In genomic region chr17:3641014-3641413, GRCh38 we compare ENCODE assay signal across 1 cellular context.
TF ChIP-seq lines count a peak whose summit lies in the region.

No MANE protein-coding gene starts in this region.

TF ChIP-seq in K562, 482 proteins besides CTCF, POLR2A, EP300 and RAD21:
- TF ChIP-seq BDP1 (IDR thresholded peaks at IDR 0.05; ENCODE audit: insufficient read depth, insufficient read length) (no peak), ZBTB11 (CRISPR knock-in tag; IDR thresholded peaks at IDR 0.05) (no peak), ZFX (CRISPR knock-in tag; IDR thresholded peaks at IDR 0.05) (no peak), ZNF76 (CRISPR knock-in tag; IDR thresholded peaks at IDR 0.05; ENCODE audit: borderline replicate concordance) (no peak), KAT8 (IDR thresholded peaks at IDR 0.05; ENCODE audit: low read depth) (no peak), ZNF668 (CRISPR knock-in tag; IDR thresholded peaks at IDR 0.05) (no peak), ILK (tag; IDR thresholded peaks at IDR 0.05; ENCODE audit: borderline replicate concordance, low read depth) (no peak), ATF4 (CRISPR knock-in tag; IDR thresholded peaks at IDR 0.05) (no peak), CCAR2 (IDR thresholded peaks at IDR 0.05; ENCODE audit: low read depth, low read length) (no peak), ZNF140 (CRISPR knock-in tag; IDR thresholded peaks at IDR 0.05) (no peak), ZNF318 (IDR thresholded peaks at IDR 0.05; ENCODE audit: borderline replicate concordance in 1 of 2, low read depth in 1 of 2) (no peak)
TF ChIP-seq in K562: peak in this region for 0.
